In the genomic region with DNA sequence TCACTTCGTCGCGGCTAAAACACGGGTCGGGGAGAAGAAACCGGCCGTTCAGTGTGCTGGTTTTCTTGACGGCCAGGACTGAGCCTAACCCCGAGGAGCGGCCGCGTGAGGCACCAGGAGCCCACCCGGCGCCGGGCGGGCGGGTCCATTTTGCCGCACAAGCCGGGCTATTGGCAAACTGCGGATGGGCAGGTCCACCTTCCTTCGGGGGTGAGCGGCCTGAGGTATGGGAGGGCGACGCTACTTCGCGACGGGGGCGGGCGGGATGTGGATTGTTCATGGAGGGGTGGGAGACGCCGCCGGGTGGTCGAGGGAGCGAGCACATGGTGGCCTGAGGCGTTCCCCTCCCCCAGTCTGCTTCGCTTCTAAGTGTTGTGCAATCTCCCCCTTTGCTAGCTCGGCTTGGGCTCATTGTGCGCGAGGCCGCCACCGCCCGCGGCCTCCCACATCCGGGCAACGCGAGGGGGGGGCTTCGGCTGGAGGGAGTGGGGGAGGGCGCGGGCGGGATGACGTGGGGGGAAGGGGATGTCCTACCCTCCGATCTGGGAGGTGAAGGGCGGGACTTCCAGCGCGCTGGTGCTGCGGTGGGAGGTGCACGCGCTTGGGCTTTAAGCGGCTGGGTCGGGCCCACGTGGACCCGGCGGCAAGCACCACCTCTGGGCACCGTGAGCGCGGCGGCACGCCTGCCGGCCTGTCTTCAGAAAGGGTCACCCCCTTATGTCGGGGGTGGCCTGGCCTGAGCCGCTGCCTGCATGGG, we compare ENCODE assay signal across 8 cellular contexts. TPM values are rescaled to one million over a fixed set of nuclear protein-coding genes. Genes with fewer than 3 reads are reported as not detected.
DNase-seq lines count a peak whose midpoint lies in the region; ATAC-seq and TF ChIP-seq lines count a peak whose summit lies in the region.

No MANE protein-coding gene starts in this region.

- H3K4me1 ChIP-seq in Panc1 (ENCODE audit: control insufficient read depth, insufficient read depth, low read length) (peaks cover 41% of the 10 kb centered on the region), esophagus muscularis mucosa (peaks cover 35 to 56% (median 53%) of the 10 kb centered on the region in 4 donors), muscle layer of duodenum (ENCODE audit: control insufficient read depth in 1 of 2, insufficient read depth in 2 of 2, low read length in 2 of 2) (peaks cover 10 to 37% of the 10 kb centered on the region in 2 donors)

- H3K36me3 Mint-ChIP-seq in activated T-cell treated with anti-CD3 and anti-CD28 coated beads, Interleukin-2, amount 50 U/mL, for 4 hours (ENCODE audit: insufficient read depth): peaks cover 73% of the 10 kb centered on the region

- in situ Hi-C loops in G401 (cut with HindIII; ENCODE audit: low sequenced_read_pairs): no loop called here
- in situ Hi-C loops in Panc1 (cut with HindIII; ENCODE audit: low pct_unique_long_range_greater_than_20kb, low sequenced_read_pairs): no loop called here

- H3K27me3 ChIP-seq in Panc1 (ENCODE audit: control insufficient read depth, insufficient read depth, low read length): no peaks in the 10 kb centered on the region
- H3K27me3 ChIP-seq in esophagus muscularis mucosa: no peaks in the 10 kb centered on the region
- H3K27me3 ChIP-seq in muscle layer of duodenum (ENCODE audit: low read depth, low read length): no peaks in the 10 kb centered on the region

- TF ChIP-seq CTCF in Panc1 (IDR thresholded peaks at IDR 0.05) (no peak), esophagus muscularis mucosa (IDR thresholded peaks at IDR 0.05) (no peak)

- H3K9me3 Mint-ChIP-seq in activated T-cell treated with anti-CD3 and anti-CD28 coated beads, Interleukin-2, amount 50 U/mL, for 4 hours: no peaks in the 10 kb centered on the region

- peak overlapping the region; percentile 91 for H3K4me3 Mint-ChIP-seq in activated T-cell treated with anti-CD3 and anti-CD28 coated beads, Interleukin-2, amount 50 U/mL, for 4 hours

- H3K36me3 ChIP-seq in Panc1 (ENCODE audit: control insufficient read depth, insufficient read depth, low read length) (peaks cover 29% of the 10 kb centered on the region), esophagus muscularis mucosa (peaks cover 59 to 76% (median 74%) of the 10 kb centered on the region in 4 donors), muscle layer of duodenum (ENCODE audit: control insufficient read depth in 1 of 2, insufficient read depth in 2 of 2, low read length in 2 of 2) (peaks cover 60 to 72% of the 10 kb centered on the region in 2 donors)

- TF ChIP-seq EP300 in esophagus muscularis mucosa (IDR thresholded peaks at IDR 0.05): no peak

- H3K4me1 Mint-ChIP-seq in activated T-cell treated with anti-CD3 and anti-CD28 coated beads, Interleukin-2, amount 50 U/mL, for 4 hours (ENCODE audit: low read depth): peaks cover 53% of the 10 kb centered on the region

- intact Hi-C loops in Panc1 (cut with micrococcal nuclease; ENCODE audit: unreplicated experiment): no loop called here
- intact Hi-C loops in esophagus muscularis mucosa (cut with DNase I): no loop called here

- BruUV-seq in Panc1 (replicated peaks; lab: Mats Ljungman, UMichigan): no TSS peak

- H3K9me3 ChIP-seq in Panc1 (ENCODE audit: control insufficient read depth, insufficient read depth, low read depth, low read length) (no peaks in the 10 kb centered on the region), esophagus muscularis mucosa (no peaks in the 10 kb centered on the region), muscle layer of duodenum (ENCODE audit: control insufficient read depth in 1 of 2, low read length in 2 of 2) (no peaks in the 10 kb centered on the region)

- ATAC-seq in Panc1 (peak; percentile 47), GM21367 (IDR thresholded peaks at IDR 0.05; ENCODE audit: unreplicated experiment) (no peak)
- ATAC-seq in activated T-cell treated with anti-CD3 and anti-CD28 coated beads, Interleukin-2, amount 50 U/mL, for 4 hours: peak; percentile 35 to 44

- TF ChIP-seq POLR2A in esophagus muscularis mucosa (IDR thresholded peaks at IDR 0.05; ENCODE audit: low read depth): no peak

- 0% methylated on average over 22 of the region's 71 CpGs for WGBS in esophagus muscularis mucosa

- H3K27ac ChIP-seq in Panc1 (ENCODE audit: low read length) (peak overlapping the region; percentile 90), esophagus muscularis mucosa (replicated peaks in 1 of 4) (peak overlapping the region; percentile 98 to 100 (median 100)), muscle layer of duodenum (ENCODE audit: low read length) (peak overlapping the region; percentile 95)

- peak; percentile 84 for DNase-seq in G401 (ENCODE audit: low spot score)
- DNase-seq in HUDEP-2 (lab: John Stamatoyannopoulos, UW; ENCODE audit: unreplicated experiment in 76 of 76): peak in 64 of 76 experiments; percentile 28 to 87 (median 74)
- DNase-seq in Panc1 (ENCODE audit: low read depth, low spot score): no peak
- DNase-seq in activated T-cell treated with anti-CD3 and anti-CD28 coated beads, Interleukin-2, amount 50 U/mL, for 4 hours: peak; percentile 91
- peak; percentile 98 for DNase-seq in esophagus muscularis mucosa (ENCODE audit: extremely low spot score)
- peak; percentile 91 for DNase-seq in stimulated activated CD8-positive, alpha-beta memory T cell treated with anti-CD3 and anti-CD28 coated beads, Interleukin-4, amount 100 ng/mL, for 48 hours

- POLR2A ChIA-PET in Panc1 (lab: Charles Lee): interaction anchor here (0.6 kb wide), 1 partner anchor 546 kb away, joined by 9 read pairs; no protein-coding TSS in a partner anchor

- H3K4me3 ChIP-seq in Panc1 (ENCODE audit: low read depth in 2 of 2, low read length in 2 of 2): peak overlapping the region; percentile 85 to 89
- H3K4me3 ChIP-seq in esophagus muscularis mucosa: peak overlapping the region; percentile 85 to 100 (median 98)
- H3K4me3 ChIP-seq in muscle layer of duodenum (ENCODE audit: low read depth in 1 of 2, low read length in 2 of 2): peak overlapping the region; percentile 74 to 86

- no peaks in the 10 kb centered on the region for H3K27me3 Mint-ChIP-seq in activated T-cell treated with anti-CD3 and anti-CD28 coated beads, Interleukin-2, amount 50 U/mL, for 4 hours (ENCODE audit: low read depth)

- CTCF ChIA-PET in Panc1 (lab: Charles Lee): no interaction called here

RNA-seq across cellular contexts. Expression of gene CD68, which starts 5.9 kb away (rescaled TPM):
- total RNA-seq in G401 (2014; rRNA removed; shearing (Covaris generic)): 119 and 129 TPM in 2 replicates
- 51.6 TPM for total RNA-seq in Panc1 (2021; ENCODE audit: unreplicated experiment)
- 47.6 TPM for polyA plus RNA-seq in Panc1 (2012; ENCODE audit: insufficient read length)
- 1 to 10 TPM; 4.8 to 5.3 (median 4.9) TPM for total RNA-seq in activated T-cell treated with anti-CD3 and anti-CD28 coated beads, Interleukin-2, amount 50 U/mL, for 4 hours
- total RNA-seq in esophagus muscularis mucosa: 10 to 100 TPM; 34.5 to 70.7 (median 44.7) TPM

RNA-seq across cellular contexts. Expression of gene MPDU1, which starts 10.2 kb away (rescaled TPM):
- 151 and 157 TPM in 2 replicates for total RNA-seq in G401 (2014; rRNA removed; shearing (Covaris generic))
- total RNA-seq in Panc1 (2021; ENCODE audit: unreplicated experiment) (47.1 TPM), esophagus muscularis mucosa (10 to 100 TPM; 26.0 to 50.4 (median 31.5) TPM)
- polyA plus RNA-seq in Panc1 (2012; ENCODE audit: insufficient read length): 68.0 TPM
- total RNA-seq in activated T-cell treated with anti-CD3 and anti-CD28 coated beads, Interleukin-2, amount 50 U/mL, for 4 hours: 100 to 1,000 TPM; 110 to 134 (median 114) TPM

RNA-seq across cellular contexts. Expression of gene SENP3, which starts 11.8 kb away (rescaled TPM):
- total RNA-seq in G401 (2014; rRNA removed; shearing (Covaris generic)): 157 and 182 TPM in 2 replicates
- total RNA-seq in Panc1 (2021; ENCODE audit: unreplicated experiment) (63.7 TPM), esophagus muscularis mucosa (10 to 100 TPM; 54.0 to 79.1 (median 72.4) TPM)
- 68.6 TPM for polyA plus RNA-seq in Panc1 (2012; ENCODE audit: insufficient read length)
- total RNA-seq in activated T-cell treated with anti-CD3 and anti-CD28 coated beads, Interleukin-2, amount 50 U/mL, for 4 hours: 100 to 1,000 TPM; 138 to 153 (median 146) TPM

RNA-seq across cellular contexts. Expression of gene TNFSF13, which starts 15.0 kb away (rescaled TPM):
- total RNA-seq in G401 (2014; rRNA removed; shearing (Covaris generic)): 1.5 TPM in 1 of 2 replicates, not detected in the other
- total RNA-seq in Panc1 (2021; ENCODE audit: unreplicated experiment) (2.3 TPM), esophagus muscularis mucosa (10 to 100 TPM; 13.4 to 25.8 (median 22.4) TPM)
- 3.1 TPM for polyA plus RNA-seq in Panc1 (2012; ENCODE audit: insufficient read length)
- 1 to 10 TPM in 2 of 3 donors, under 1 TPM in 1; 0.98 to 1.4 (median 1.3) TPM for total RNA-seq in activated T-cell treated with anti-CD3 and anti-CD28 coated beads, Interleukin-2, amount 50 U/mL, for 4 hours

RNA-seq across cellular contexts. Expression of gene SOX15, which starts 16.4 kb away (rescaled TPM):
- 6.8 and 12.1 TPM in 2 replicates for total RNA-seq in G401 (2014; rRNA removed; shearing (Covaris generic))
- total RNA-seq in Panc1 (2021; ENCODE audit: unreplicated experiment): 0.33 TPM
- 1.1 TPM for polyA plus RNA-seq in Panc1 (2012; ENCODE audit: insufficient read length)
- total RNA-seq in activated T-cell treated with anti-CD3 and anti-CD28 coated beads, Interleukin-2, amount 50 U/mL, for 4 hours: under 1 TPM; 0.20 to 0.38 (median 0.24) TPM
- total RNA-seq in esophagus muscularis mucosa: 10 to 100 TPM in 2 of 4 donors, 1 to 10 TPM in 2; 2.9 to 14.6 (median 10.9) TPM
